In genomic region chr6:138593100-138593877, GRCh38 we compare ENCODE assay signal across 1 cellular context.
A peak's percentile ranks its signal among the peaks of the same experiment; 100 is the strongest.
TF ChIP-seq lines count a peak whose summit lies in the region.

No MANE protein-coding gene starts in this region.

TF ChIP-seq in HepG2, 621 proteins besides CTCF, POLR2A, EP300 and RAD21 (continued from another document and continues in another):
- TF ChIP-seq, protein P1, sequence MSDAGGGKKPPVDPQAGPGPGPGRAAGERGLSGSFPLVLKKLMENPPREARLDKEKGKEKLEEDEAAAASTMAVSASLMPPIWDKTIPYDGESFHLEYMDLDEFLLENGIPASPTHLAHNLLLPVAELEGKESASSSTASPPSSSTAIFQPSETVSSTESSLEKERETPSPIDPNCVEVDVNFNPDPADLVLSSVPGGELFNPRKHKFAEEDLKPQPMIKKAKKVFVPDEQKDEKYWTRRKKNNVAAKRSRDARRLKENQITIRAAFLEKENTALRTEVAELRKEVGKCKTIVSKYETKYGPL (CRISPR knock-in tag; IDR thresholded peaks at IDR 0.05) = no peak
- TF ChIP-seq MNT (IDR thresholded peaks at IDR 0.05) = no peak
- no peak for TF ChIP-seq ZNF543 (CRISPR knock-in tag; IDR thresholded peaks at IDR 0.05)
- TF ChIP-seq MAFG (CRISPR knock-in tag; IDR thresholded peaks at IDR 0.05) = no peak
- TF ChIP-seq, protein P2, sequence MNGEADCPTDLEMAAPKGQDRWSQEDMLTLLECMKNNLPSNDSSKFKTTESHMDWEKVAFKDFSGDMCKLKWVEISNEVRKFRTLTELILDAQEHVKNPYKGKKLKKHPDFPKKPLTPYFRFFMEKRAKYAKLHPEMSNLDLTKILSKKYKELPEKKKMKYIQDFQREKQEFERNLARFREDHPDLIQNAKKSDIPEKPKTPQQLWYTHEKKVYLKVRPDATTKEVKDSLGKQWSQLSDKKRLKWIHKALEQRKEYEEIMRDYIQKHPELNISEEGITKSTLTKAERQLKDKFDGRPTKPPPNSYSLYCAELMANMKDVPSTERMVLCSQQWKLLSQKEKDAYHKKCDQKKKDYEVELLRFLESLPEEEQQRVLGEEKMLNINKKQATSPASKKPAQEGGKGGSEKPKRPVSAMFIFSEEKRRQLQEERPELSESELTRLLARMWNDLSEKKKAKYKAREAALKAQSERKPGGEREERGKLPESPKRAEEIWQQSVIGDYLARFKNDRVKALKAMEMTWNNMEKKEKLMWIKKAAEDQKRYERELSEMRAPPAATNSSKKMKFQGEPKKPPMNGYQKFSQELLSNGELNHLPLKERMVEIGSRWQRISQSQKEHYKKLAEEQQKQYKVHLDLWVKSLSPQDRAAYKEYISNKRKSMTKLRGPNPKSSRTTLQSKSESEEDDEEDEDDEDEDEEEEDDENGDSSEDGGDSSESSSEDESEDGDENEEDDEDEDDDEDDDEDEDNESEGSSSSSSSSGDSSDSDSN (CRISPR knock-in tag; IDR thresholded peaks at IDR 0.05) = peak; percentile 60; the same call in 1 of the 2 replicates
- no peak for TF ChIP-seq ZNF773 (CRISPR knock-in tag; IDR thresholded peaks at IDR 0.05; ENCODE audit: borderline replicate concordance)
- TF ChIP-seq, protein P3, sequence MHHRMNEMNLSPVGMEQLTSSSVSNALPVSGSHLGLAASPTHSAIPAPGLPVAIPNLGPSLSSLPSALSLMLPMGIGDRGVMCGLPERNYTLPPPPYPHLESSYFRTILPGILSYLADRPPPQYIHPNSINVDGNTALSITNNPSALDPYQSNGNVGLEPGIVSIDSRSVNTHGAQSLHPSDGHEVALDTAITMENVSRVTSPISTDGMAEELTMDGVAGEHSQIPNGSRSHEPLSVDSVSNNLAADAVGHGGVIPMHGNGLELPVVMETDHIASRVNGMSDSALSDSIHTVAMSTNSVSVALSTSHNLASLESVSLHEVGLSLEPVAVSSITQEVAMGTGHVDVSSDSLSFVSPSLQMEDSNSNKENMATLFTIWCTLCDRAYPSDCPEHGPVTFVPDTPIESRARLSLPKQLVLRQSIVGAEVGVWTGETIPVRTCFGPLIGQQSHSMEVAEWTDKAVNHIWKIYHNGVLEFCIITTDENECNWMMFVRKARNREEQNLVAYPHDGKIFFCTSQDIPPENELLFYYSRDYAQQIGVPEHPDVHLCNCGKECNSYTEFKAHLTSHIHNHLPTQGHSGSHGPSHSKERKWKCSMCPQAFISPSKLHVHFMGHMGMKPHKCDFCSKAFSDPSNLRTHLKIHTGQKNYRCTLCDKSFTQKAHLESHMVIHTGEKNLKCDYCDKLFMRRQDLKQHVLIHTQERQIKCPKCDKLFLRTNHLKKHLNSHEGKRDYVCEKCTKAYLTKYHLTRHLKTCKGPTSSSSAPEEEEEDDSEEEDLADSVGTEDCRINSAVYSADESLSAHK (CRISPR knock-in tag; IDR thresholded peaks at IDR 0.05; ENCODE audit: borderline replicate concordance) = no peak
- TF ChIP-seq, protein P4, sequence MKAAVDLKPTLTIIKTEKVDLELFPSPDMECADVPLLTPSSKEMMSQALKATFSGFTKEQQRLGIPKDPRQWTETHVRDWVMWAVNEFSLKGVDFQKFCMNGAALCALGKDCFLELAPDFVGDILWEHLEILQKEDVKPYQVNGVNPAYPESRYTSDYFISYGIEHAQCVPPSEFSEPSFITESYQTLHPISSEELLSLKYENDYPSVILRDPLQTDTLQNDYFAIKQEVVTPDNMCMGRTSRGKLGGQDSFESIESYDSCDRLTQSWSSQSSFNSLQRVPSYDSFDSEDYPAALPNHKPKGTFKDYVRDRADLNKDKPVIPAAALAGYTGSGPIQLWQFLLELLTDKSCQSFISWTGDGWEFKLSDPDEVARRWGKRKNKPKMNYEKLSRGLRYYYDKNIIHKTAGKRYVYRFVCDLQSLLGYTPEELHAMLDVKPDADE (CRISPR knock-in tag; IDR thresholded peaks at IDR 0.05) = no peak
- no peak for TF ChIP-seq ATF7 (IDR thresholded peaks at IDR 0.05)
- no peak for TF ChIP-seq ATF7 (CRISPR knock-in tag; IDR thresholded peaks at IDR 0.05)
- peak; percentile 88 for TF ChIP-seq ZNF263 (CRISPR knock-in tag; IDR thresholded peaks at IDR 0.05)
- peak; percentile 36 for TF ChIP-seq XRCC5 (optimal IDR thresholded peaks at IDR 0.05; ENCODE audit: low read length)
- no peak for TF ChIP-seq ZNF782 (CRISPR knock-in tag; IDR thresholded peaks at IDR 0.05; ENCODE audit: borderline replicate concordance)
- TF ChIP-seq, protein P5, sequence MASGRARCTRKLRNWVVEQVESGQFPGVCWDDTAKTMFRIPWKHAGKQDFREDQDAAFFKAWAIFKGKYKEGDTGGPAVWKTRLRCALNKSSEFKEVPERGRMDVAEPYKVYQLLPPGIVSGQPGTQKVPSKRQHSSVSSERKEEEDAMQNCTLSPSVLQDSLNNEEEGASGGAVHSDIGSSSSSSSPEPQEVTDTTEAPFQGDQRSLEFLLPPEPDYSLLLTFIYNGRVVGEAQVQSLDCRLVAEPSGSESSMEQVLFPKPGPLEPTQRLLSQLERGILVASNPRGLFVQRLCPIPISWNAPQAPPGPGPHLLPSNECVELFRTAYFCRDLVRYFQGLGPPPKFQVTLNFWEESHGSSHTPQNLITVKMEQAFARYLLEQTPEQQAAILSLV (CRISPR knock-in tag; IDR thresholded peaks at IDR 0.05; ENCODE audit: borderline replicate concordance) = no peak
- peak; percentile 37; the same call in 1 of the 2 replicates for TF ChIP-seq HMG20A (CRISPR knock-in tag; IDR thresholded peaks at IDR 0.05; ENCODE audit: borderline replicate concordance)
- TF ChIP-seq CC2D1A (CRISPR knock-in tag; IDR thresholded peaks at IDR 0.05) = no peak
- no peak for TF ChIP-seq RORA (CRISPR knock-in tag; IDR thresholded peaks at IDR 0.05)
- TF ChIP-seq DMAP1 (CRISPR knock-in tag; IDR thresholded peaks at IDR 0.05) = peak; percentile 70
- TF ChIP-seq POLR2AphosphoS5 (IDR thresholded peaks at IDR 0.05; ENCODE audit: low read depth, low read length) = peak; percentile 65; the same call in 1 of the 2 replicates
- TF ChIP-seq, protein P6, sequence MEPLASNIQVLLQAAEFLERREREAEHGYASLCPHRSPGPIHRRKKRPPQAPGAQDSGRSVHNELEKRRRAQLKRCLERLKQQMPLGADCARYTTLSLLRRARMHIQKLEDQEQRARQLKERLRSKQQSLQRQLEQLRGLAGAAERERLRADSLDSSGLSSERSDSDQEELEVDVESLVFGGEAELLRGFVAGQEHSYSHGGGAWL (CRISPR knock-in tag; IDR thresholded peaks at IDR 0.05) = 0 out of 2 replicates have a peak, but pooled peaks have one; percentile 35
- TF ChIP-seq ZNF749 (CRISPR knock-in tag; IDR thresholded peaks at IDR 0.05; ENCODE audit: borderline replicate concordance) = no peak; the same call in 1 of the 2 replicates
- no peak for TF ChIP-seq MZF1 (CRISPR knock-in tag; IDR thresholded peaks at IDR 0.05; ENCODE audit: borderline replicate concordance)
- no peak for TF ChIP-seq ZNF326 (CRISPR knock-in tag; IDR thresholded peaks at IDR 0.05; ENCODE audit: borderline replicate concordance)
- TF ChIP-seq MAFK (conservative IDR thresholded peaks at IDR 0.05 in 1 of 2, IDR thresholded peaks at IDR 0.05 in 1 of 2; ENCODE audit: low read length in 2 of 2) = no peak
- TF ChIP-seq PRPF4 (IDR thresholded peaks at IDR 0.05; ENCODE audit: low read depth, low read length, poor library complexity, severe bottlenecking) = no peak
- no peak for TF ChIP-seq ARNT2 (CRISPR knock-in tag; IDR thresholded peaks at IDR 0.05; ENCODE audit: low read depth)
- no peak for TF ChIP-seq FOXK2 (IDR thresholded peaks at IDR 0.05)
- TF ChIP-seq RARG (CRISPR knock-in tag; IDR thresholded peaks at IDR 0.05; ENCODE audit: low read depth) = no peak
- TF ChIP-seq KAT2B (IDR thresholded peaks at IDR 0.05; ENCODE audit: borderline replicate concordance, low read depth, low read length) = no peak
- peak; percentile 80 for TF ChIP-seq KLF11 (CRISPR knock-in tag; IDR thresholded peaks at IDR 0.05)
- peak; percentile 79 for TF ChIP-seq HDAC2 (CRISPR knock-in tag; IDR thresholded peaks at IDR 0.05)
- no peak for TF ChIP-seq POLR2AphosphoS2 (IDR thresholded peaks at IDR 0.05; ENCODE audit: low read depth, low read length)
- TF ChIP-seq PLSCR1 (CRISPR knock-in tag; IDR thresholded peaks at IDR 0.05; ENCODE audit: borderline replicate concordance) = no peak
- peak; percentile 60; the same call in 1 of the 2 replicates for TF ChIP-seq ZBTB7B (CRISPR knock-in tag; IDR thresholded peaks at IDR 0.05)
- TF ChIP-seq ZNF614 (CRISPR knock-in tag; IDR thresholded peaks at IDR 0.05; ENCODE audit: borderline replicate concordance) = peak; percentile 72
- TF ChIP-seq ZNF101 (CRISPR knock-in tag; IDR thresholded peaks at IDR 0.05; ENCODE audit: borderline replicate concordance, low read depth) = no peak
- TF ChIP-seq THYN1 (CRISPR knock-in tag; IDR thresholded peaks at IDR 0.05; ENCODE audit: borderline replicate concordance, low read depth) = no peak
- TF ChIP-seq, protein P7, sequence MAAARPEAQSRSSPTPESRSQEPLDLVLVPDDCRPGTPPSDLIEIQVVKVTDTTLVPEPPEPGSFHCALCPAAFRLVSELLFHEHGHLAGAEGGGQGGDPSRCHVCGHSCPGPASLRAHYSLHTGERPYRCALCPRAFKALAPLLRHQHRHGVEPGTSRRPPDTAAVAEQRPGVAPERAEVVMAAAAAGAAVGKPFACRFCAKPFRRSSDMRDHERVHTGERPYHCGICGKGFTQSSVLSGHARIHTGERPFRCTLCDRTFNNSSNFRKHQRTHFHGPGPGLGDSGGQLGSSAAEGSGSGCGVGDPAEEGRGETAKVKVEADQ (CRISPR knock-in tag; IDR thresholded peaks at IDR 0.05; ENCODE audit: borderline replicate concordance) = no peak
- TF ChIP-seq ZNF333 (CRISPR knock-in tag; IDR thresholded peaks at IDR 0.05; ENCODE audit: borderline replicate concordance) = no peak
- TF ChIP-seq CHCHD3 (CRISPR knock-in tag; IDR thresholded peaks at IDR 0.05) = no peak
- TF ChIP-seq ZNF124 (CRISPR knock-in tag; IDR thresholded peaks at IDR 0.05) = no peak
- TF ChIP-seq, protein P8, sequence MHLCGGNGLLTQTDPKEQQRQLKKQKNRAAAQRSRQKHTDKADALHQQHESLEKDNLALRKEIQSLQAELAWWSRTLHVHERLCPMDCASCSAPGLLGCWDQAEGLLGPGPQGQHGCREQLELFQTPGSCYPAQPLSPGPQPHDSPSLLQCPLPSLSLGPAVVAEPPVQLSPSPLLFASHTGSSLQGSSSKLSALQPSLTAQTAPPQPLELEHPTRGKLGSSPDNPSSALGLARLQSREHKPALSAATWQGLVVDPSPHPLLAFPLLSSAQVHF (CRISPR knock-in tag; IDR thresholded peaks at IDR 0.05) = no peak
- TF ChIP-seq SAFB2 (CRISPR knock-in tag; IDR thresholded peaks at IDR 0.05; ENCODE audit: borderline replicate concordance, low read depth) = no peak
- TF ChIP-seq, protein P9, sequence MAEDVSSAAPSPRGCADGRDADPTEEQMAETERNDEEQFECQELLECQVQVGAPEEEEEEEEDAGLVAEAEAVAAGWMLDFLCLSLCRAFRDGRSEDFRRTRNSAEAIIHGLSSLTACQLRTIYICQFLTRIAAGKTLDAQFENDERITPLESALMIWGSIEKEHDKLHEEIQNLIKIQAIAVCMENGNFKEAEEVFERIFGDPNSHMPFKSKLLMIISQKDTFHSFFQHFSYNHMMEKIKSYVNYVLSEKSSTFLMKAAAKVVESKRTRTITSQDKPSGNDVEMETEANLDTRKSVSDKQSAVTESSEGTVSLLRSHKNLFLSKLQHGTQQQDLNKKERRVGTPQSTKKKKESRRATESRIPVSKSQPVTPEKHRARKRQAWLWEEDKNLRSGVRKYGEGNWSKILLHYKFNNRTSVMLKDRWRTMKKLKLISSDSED (CRISPR knock-in tag; IDR thresholded peaks at IDR 0.05) = no peak
- TF ChIP-seq ERF (CRISPR knock-in tag; IDR thresholded peaks at IDR 0.05) = peak; percentile 89
- no peak for TF ChIP-seq BRF2 (CRISPR knock-in tag; IDR thresholded peaks at IDR 0.05)
- TF ChIP-seq ZNF672 (CRISPR knock-in tag; IDR thresholded peaks at IDR 0.05) = no peak
- TF ChIP-seq, protein P10, sequence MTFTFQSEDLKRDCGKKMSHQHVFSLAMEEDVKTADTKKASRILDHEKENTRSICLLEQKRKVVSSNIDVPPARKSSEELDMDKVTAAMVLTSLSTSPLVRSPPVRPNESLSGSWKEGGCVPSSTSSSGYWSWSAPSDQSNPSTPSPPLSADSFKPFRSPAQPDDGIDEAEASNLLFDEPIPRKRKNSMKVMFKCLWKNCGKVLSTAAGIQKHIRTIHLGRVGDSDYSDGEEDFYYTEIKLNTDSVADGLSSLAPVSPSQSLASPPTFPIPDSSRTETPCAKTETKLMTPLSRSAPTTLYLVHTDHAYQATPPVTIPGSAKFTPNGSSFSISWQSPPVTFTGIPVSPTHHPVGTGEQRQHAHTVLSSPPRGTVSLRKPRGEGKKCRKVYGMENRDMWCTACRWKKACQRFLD (CRISPR knock-in tag; IDR thresholded peaks at IDR 0.05; ENCODE audit: borderline replicate concordance) = no peak
- TF ChIP-seq E2F2 (CRISPR knock-in tag; IDR thresholded peaks at IDR 0.05; ENCODE audit: borderline replicate concordance) = no peak
